8 cellular contexts compared by ENCODE assay signal in genomic region chr1:229341811-229342304, GRCh38. TPM values are rescaled to one million over a fixed set of nuclear protein-coding genes. Genes with fewer than 3 reads are reported as not detected.
A peak's percentile ranks its signal among the peaks of the same experiment; 100 is the strongest.
DNase-seq lines count a peak whose midpoint lies in the region; ATAC-seq and TF ChIP-seq lines count a peak whose summit lies in the region.

No MANE protein-coding gene starts in this region.

- no peak for TF ChIP-seq EP300 in gastroesophageal sphincter (IDR thresholded peaks at IDR 0.05)

- H3K27ac ChIP-seq in H9 (ENCODE audit: insufficient read length, low read depth, low read length): no peak overlapping the region
- H3K27ac ChIP-seq in WERI-Rb-1: peak overlapping the region; percentile 54; the same call in 1 of the 2 replicates
- H3K27ac ChIP-seq in gastroesophageal sphincter: peak overlapping the region; percentile 14 to 96 (median 94)
- H3K27ac ChIP-seq in parathyroid adenoma: no peak overlapping the region

- H2BK12ac ChIP-seq in H9 (ENCODE audit: insufficient read length, low read depth, low read length): no peak overlapping the region

- H4K20me1 ChIP-seq in H9 (ENCODE audit: control insufficient read depth, insufficient read depth, insufficient read length): no peaks in the 10 kb centered on the region

- H3K4me1 ChIP-seq in H9 (ENCODE audit: insufficient read depth, low read length) (peaks cover 2% of the 10 kb centered on the region; the same call in 1 of the 2 replicates), gastroesophageal sphincter (peaks cover 0 to 32% (median 3%) of the 10 kb centered on the region in 3 donors), parathyroid adenoma (no peaks in the 10 kb centered on the region)

- H3K4me2 ChIP-seq in H9 (ENCODE audit: insufficient read depth, insufficient read length, low read length) (peak overlapping the region; percentile 77), parathyroid adenoma (ENCODE audit: low read length) (peak overlapping the region; percentile 83)

- H3K18ac ChIP-seq in H9 (ENCODE audit: insufficient read length, low read depth, low read length): no peak overlapping the region

- peaks cover 35 to 36% of the 10 kb centered on the region in 2 experiments for H3K4me1 Mint-ChIP-seq in H9

- H3K79me2 ChIP-seq in H9 (ENCODE audit: insufficient read depth, low read length): peaks cover 25% of the 10 kb centered on the region; the same call in 1 of the 2 replicates
- no peaks in the 10 kb centered on the region for H3K79me2 ChIP-seq in parathyroid adenoma

- H3K36me3 ChIP-seq in WERI-Rb-1: no peaks in the 10 kb centered on the region
- H3K36me3 ChIP-seq in gastroesophageal sphincter: no peaks in the 10 kb centered on the region
- H3K36me3 ChIP-seq in parathyroid adenoma (ENCODE audit: control insufficient read depth, insufficient read depth, low read length): no peaks in the 10 kb centered on the region

- peaks cover 37% of the 10 kb centered on the region for H3K27me3 Mint-ChIP-seq in H9 (ENCODE audit: low read depth)

- peak overlapping the region; percentile 86 to 97 for H3K4me3 Mint-ChIP-seq in H9

- H4K91ac ChIP-seq in H9 (ENCODE audit: insufficient read length, low read depth, low read length): no peak overlapping the region

- no peak overlapping the region for H2BK15ac ChIP-seq in H9 (ENCODE audit: low read depth, low read length)

- peak; percentile 44 for DNase-seq in DMS79 treated with DMSO at 0.1 percent for 48 hours (lab: John Stamatoyannopoulos, UW)
- no peak for DNase-seq in DMS79 (lab: John Stamatoyannopoulos, UW)
- DNase-seq in H9: no peak
- peak; percentile 12 for DNase-seq in LoVo (ENCODE audit: low spot score)
- DNase-seq in WERI-Rb-1: no peak
- DNase-seq in activated gamma-delta T cell (lab: John Stamatoyannopoulos, UW): no peak

- peak overlapping the region; percentile 64 for H3K4me3 ChIP-seq in WERI-Rb-1 (ENCODE audit: low read depth, low read length)
- H3K4me3 ChIP-seq in gastroesophageal sphincter: peak overlapping the region; percentile 47 to 98
- peak overlapping the region; percentile 79 for H3K4me3 ChIP-seq in parathyroid adenoma (ENCODE audit: low read depth, low read length)

- H3K36me3 Mint-ChIP-seq in H9 (ENCODE audit: insufficient read depth in 1 of 3, low read depth in 3 of 3): peaks cover 0 to 9% (median 5%) of the 10 kb centered on the region in 3 experiments; a peak in 3 of 7 replicates

- H3K9me3 ChIP-seq in H9 (ENCODE audit: control insufficient read depth, low read depth, low read length) (no peaks in the 10 kb centered on the region), WERI-Rb-1 (ENCODE audit: severe bottlenecking) (no peaks in the 10 kb centered on the region), gastroesophageal sphincter (no peaks in the 10 kb centered on the region), parathyroid adenoma (ENCODE audit: control insufficient read depth, low read length) (no peaks in the 10 kb centered on the region)

- no peak overlapping the region for H3K4ac ChIP-seq in H9 (ENCODE audit: low read depth, low read length)

- no CpG with 5 or more reads among the region's 54 CpGs for WGBS in H9 (ENCODE audit: extremely low coverage, insufficient read length, low lambda C conversion rate)
- 0 to 7% methylated on average over 3 to 14 of the region's 54 CpGs for WGBS in gastroesophageal sphincter (ENCODE audit: low coverage in 1 of 2), 2 donors

- H2AFZ ChIP-seq in H9 (ENCODE audit: low read length) (no peak overlapping the region), parathyroid adenoma (peak overlapping the region; percentile 70)

- H2BK20ac ChIP-seq in H9 (ENCODE audit: low read depth, low read length, poor library complexity, severe bottlenecking): no peak overlapping the region

- H3K14ac ChIP-seq in H9 (ENCODE audit: insufficient read depth, low read length): 0 out of 2 replicates have a peak overlapping the region, but pooled peaks have one; percentile 77

- ATAC-seq in gastroesophageal sphincter: peak; percentile 34

- H3K23me2 ChIP-seq in H9 (ENCODE audit: insufficient read length, low read depth, low read length, poor library complexity, severe bottlenecking): peaks cover 4% of the 10 kb centered on the region

- no peak overlapping the region for H2BK5ac ChIP-seq in H9 (ENCODE audit: insufficient read length, low read length)

- no peak overlapping the region for H3K56ac ChIP-seq in H9 (ENCODE audit: insufficient read length, low read depth, low read length)

- TF ChIP-seq CTCF in H9 (conservative IDR thresholded peaks at IDR 0.05) (no peak), WERI-Rb-1 (IDR thresholded peaks at IDR 0.05; ENCODE audit: low read depth, low read length) (no peak), gastroesophageal sphincter (IDR thresholded peaks at IDR 0.05) (no peak), parathyroid adenoma (IDR thresholded peaks at IDR 0.05) (no peak)

- no peak overlapping the region for H4K5ac ChIP-seq in H9 (ENCODE audit: insufficient read length, low read depth, low read length)

- peaks cover 3% of the 10 kb centered on the region for H3K79me1 ChIP-seq in H9 (ENCODE audit: insufficient read depth, low read depth, low read length, poor library complexity, severe bottlenecking)

- no peak overlapping the region for H3T11ph ChIP-seq in H9 (ENCODE audit: low read length)

- H3K27me3 ChIP-seq in H9 (ENCODE audit: insufficient read depth, low read length): no peaks in the 10 kb centered on the region; the same call in 1 of the 2 replicates
- H3K27me3 ChIP-seq in WERI-Rb-1 (ENCODE audit: insufficient read depth, low read depth, severe bottlenecking): no peaks in the 10 kb centered on the region
- peaks cover 17% of the 10 kb centered on the region for H3K27me3 ChIP-seq in gastroesophageal sphincter
- H3K27me3 ChIP-seq in parathyroid adenoma (ENCODE audit: control insufficient read depth, insufficient read depth, low read length): no peaks in the 10 kb centered on the region

- no peak overlapping the region for H3K23ac ChIP-seq in H9 (ENCODE audit: insufficient read length, low read depth, low read length)

- H3K9me3 Mint-ChIP-seq in H9: peaks cover 6 to 9% of the 10 kb centered on the region in 2 experiments

- TF ChIP-seq POLR2A in gastroesophageal sphincter (IDR thresholded peaks at IDR 0.05): no peak

- H2BK120ac ChIP-seq in H9 (ENCODE audit: low read depth, low read length, poor library complexity, severe bottlenecking): no peak overlapping the region

- H3K9ac ChIP-seq in H9 (ENCODE audit: extremely low read depth, insufficient read length, low read length): peak overlapping the region; percentile 57
- H3K9ac ChIP-seq in parathyroid adenoma: no peak overlapping the region

- no peak overlapping the region for H4K8ac ChIP-seq in H9 (replicated peaks; ENCODE audit: insufficient read length, low read depth, low read length)

- no peak overlapping the region for H2AK5ac ChIP-seq in H9 (ENCODE audit: insufficient read length, low read length)

- H3K27ac Mint-ChIP-seq in H9: peak overlapping the region; percentile 40 to 90 (median 78); a peak in 6 of 7 replicates

RNA-seq across cellular contexts. Expression of gene CCSAP, which starts 1.0 kb away (rescaled TPM):
- total RNA-seq in H9 (2021) (8.5 TPM in 2 replicates), gastroesophageal sphincter (1 to 10 TPM; 5.1 to 6.7 (median 6.2) TPM)

Comparison
In these comparisons a context has a peak if more than half of its experiments do, and no peak if none do; other contexts are left out.
1. DNase-seq: peak in DMS79 treated with DMSO at 0.1 percent for 48 hours (single experiment) and LoVo (single experiment); none in DMS79 (single experiment), H9 (single experiment), WERI-Rb-1 (single experiment) and activated gamma-delta T cell (single experiment).
2. H3K27ac ChIP-seq: peak in WERI-Rb-1 (single experiment) and gastroesophageal sphincter (4 of 4); none in H9 (single experiment) and parathyroid adenoma (single experiment).
3. Peak in every context shown above with its lines, with median percentiles within 50 percentile points of each other: H3K4me3 ChIP-seq.